In genomic region chr18:9835796-9836195, GRCh38 we compare ENCODE assay signal across 19 cellular contexts. TPM values are rescaled to one million over a fixed set of nuclear protein-coding genes. Genes with fewer than 3 reads are reported as not detected.
A peak's percentile ranks its signal among the peaks of the same experiment; 100 is the strongest.
DNase-seq lines count a peak whose midpoint lies in the region; ATAC-seq, FAIRE-seq and TF ChIP-seq lines count a peak whose summit lies in the region.
"Had no signal": no experiment of that assay in that cellular context is flagged by ENCODE, and none has a peak within 500 bp of the region (broad histone marks: within the 10 kb centered on the region; RNA-seq: fewer than 3 reads in every experiment).

No MANE protein-coding gene starts in this region.

- H3K4me1 ChIP-seq in SK-N-SH (ENCODE audit: control insufficient read depth in 1 of 2, insufficient read depth in 2 of 2, low read depth in 1 of 2, low read length in 1 of 2), result peaks cover 0 to 7% of the 10 kb centered on the region in 2 experiments; a peak in 2 of 4 replicates
- H3K4me1 ChIP-seq in esophagus muscularis mucosa, result peaks cover 28 to 79% (median 72%) of the 10 kb centered on the region in 4 donors
- peaks cover 32% of the 10 kb centered on the region for H3K4me1 ChIP-seq in neural progenitor cell

- 77% methylated on average over 8 of the region's 10 CpGs for WGBS in SK-N-SH (ENCODE audit: low lambda C conversion rate)
- 29% methylated on average over 10 of the region's 10 CpGs for WGBS in esophagus muscularis mucosa

- CTCF ChIA-PET in SK-N-SH (lab: Yijun Ruan, JAX), result interaction anchor here (0.6 to 1.2 kb wide), 2 partner anchors 9 to 37 kb away, joined by 4 to 5 read pairs; no protein-coding TSS in a partner anchor

- H3K4me3 ChIP-seq in SK-N-SH (ENCODE audit: low read depth in 2 of 2, low read length in 1 of 2) (no peak overlapping the region), esophagus muscularis mucosa (peak overlapping the region in 2 of 4 donors; percentile 3 to 4), neural progenitor cell (no peak overlapping the region)
- H3K4me3 ChIP-seq: right atrium auricular region had no signal

- TF ChIP-seq POLR2A in esophagus muscularis mucosa (IDR thresholded peaks at IDR 0.05; ENCODE audit: low read depth), result no peak

- H4K20me1 ChIP-seq in SK-N-SH (ENCODE audit: insufficient read depth), result no peaks in the 10 kb centered on the region
- no peaks in the 10 kb centered on the region for H4K20me1 ChIP-seq in neural progenitor cell (ENCODE audit: low read depth)

- DNase-seq in SK-N-SH (peak; percentile 41), esophagus muscularis mucosa (ENCODE audit: extremely low spot score) (no peak), neural progenitor cell (ENCODE audit: low spot score) (no peak), urothelium cell line (ENCODE audit: low spot score) (no peak)
- DNase-seq: activated CD8-positive, alpha-beta memory T cell treated with anti-CD3 and anti-CD28 coated beads for 24 hours; activated effector memory CD4-positive, alpha-beta T cell treated with Interleukin-2 at 50 U/mL for 16 hours; aorta; CD8-positive, alpha-beta T cell; foreskin fibroblast; NCI-H446 treated with DMSO at 0.1 percent for 48 hours; stimulated activated CD4-positive, alpha-beta T cell treated with anti-CD3 and anti-CD28 coated beads, Interleukin-4, amount 100 ng/mL, for 24 hours had no signal

- TF ChIP-seq CTCF in SK-N-SH (IDR thresholded peaks at IDR 0.05), result no peak
- TF ChIP-seq CTCF in esophagus muscularis mucosa (IDR thresholded peaks at IDR 0.05), result no peak
- no peak for TF ChIP-seq CTCF in neural progenitor cell (IDR thresholded peaks at IDR 0.05)

- no peak overlapping the region for H3K4me2 ChIP-seq in SK-N-SH
- no peak overlapping the region for H3K4me2 ChIP-seq in neural progenitor cell

- H3K9ac ChIP-seq in SK-N-SH, result no peak overlapping the region
- no peak overlapping the region for H3K9ac ChIP-seq in neural progenitor cell

- H2AFZ ChIP-seq in SK-N-SH (ENCODE audit: low read depth), result no peak overlapping the region
- no peak overlapping the region for H2AFZ ChIP-seq in neural progenitor cell (replicated peaks)

- POLR2A ChIA-PET in SK-N-SH (lab: Yijun Ruan, JAX), result no interaction called here

- TF ChIP-seq RAD21 in SK-N-SH (IDR thresholded peaks at IDR 0.05; ENCODE audit: low read length), result no peak

- no peak overlapping the region for H3K27ac ChIP-seq in SK-N-SH (ENCODE audit: low read depth in 2 of 2, low read length in 1 of 2)
- H3K27ac ChIP-seq in esophagus muscularis mucosa (replicated peaks in 1 of 4), result peak overlapping the region; percentile 67 to 80 (median 78)
- no peak overlapping the region for H3K27ac ChIP-seq in neural progenitor cell

- intact Hi-C loops in esophagus muscularis mucosa (cut with DNase I), result loop anchor here (10.0 kb wide), 1 partner anchor 121 kb away; no protein-coding TSS in a partner anchor

- H3K79me2 ChIP-seq in SK-N-SH (ENCODE audit: insufficient read depth) (no peaks in the 10 kb centered on the region), neural progenitor cell (ENCODE audit: low read depth) (no peaks in the 10 kb centered on the region)

- ATAC-seq in SK-N-SH treated with all-trans-retinoic acid at 6 μM for 48 hours (no peak), GM18861 (IDR thresholded peaks at IDR 0.05; ENCODE audit: unreplicated experiment) (no peak), HG02642 (IDR thresholded peaks at IDR 0.05; ENCODE audit: poor library complexity, unreplicated experiment) (no peak), HG03045 (IDR thresholded peaks at IDR 0.05; ENCODE audit: unreplicated experiment) (no peak)
- ATAC-seq: CD8-positive, alpha-beta T cell had no signal

- H3F3A ChIP-seq in SK-N-SH (replicated peaks; ENCODE audit: insufficient read depth) (no peaks in the 10 kb centered on the region), neural progenitor cell (ENCODE audit: low read depth) (peaks cover 19% of the 10 kb centered on the region)

- H3K4me3 Mint-ChIP-seq in neural progenitor cell, result peak overlapping the region; percentile 25
- H3K4me3 Mint-ChIP-seq: CD8-positive, alpha-beta T cell had no signal

- peak overlapping the region; percentile 57 for H3K27ac Mint-ChIP-seq in neural progenitor cell
- H3K27ac Mint-ChIP-seq: CD8-positive, alpha-beta T cell had no signal

- H3K9me3 ChIP-seq in SK-N-SH (no peaks in the 10 kb centered on the region), esophagus muscularis mucosa (no peaks in the 10 kb centered on the region), neural progenitor cell (ENCODE audit: low read depth) (no peaks in the 10 kb centered on the region)
- H3K9me3 ChIP-seq: right atrium auricular region had no signal

- TF ChIP-seq EP300 in SK-N-SH (IDR thresholded peaks at IDR 0.05; ENCODE audit: borderline replicate concordance in 1 of 2, low read depth in 1 of 2, low read length in 1 of 2) (no peak), esophagus muscularis mucosa (IDR thresholded peaks at IDR 0.05) (no peak)

- peaks cover 1% of the 10 kb centered on the region for H3K9me3 Mint-ChIP-seq in neural progenitor cell
- H3K9me3 Mint-ChIP-seq: CD8-positive, alpha-beta T cell had no signal

- no peaks in the 10 kb centered on the region for H3K9me2 ChIP-seq in SK-N-SH

- FAIRE-seq in urothelium cell line (lab: Jason Lieb, UNC), result peak; percentile 35
- FAIRE-seq: A204.1, GM12892 had no signal

- no peaks in the 10 kb centered on the region for H3K27me3 ChIP-seq in SK-N-SH (ENCODE audit: insufficient read depth)
- no peaks in the 10 kb centered on the region for H3K27me3 ChIP-seq in esophagus muscularis mucosa
- H3K27me3 ChIP-seq in neural progenitor cell, result no peaks in the 10 kb centered on the region
- H3K27me3 ChIP-seq: right atrium auricular region had no signal

- H3K27me3 Mint-ChIP-seq in neural progenitor cell (ENCODE audit: insufficient read depth, low read depth), result no peaks in the 10 kb centered on the region

- peaks cover 38% of the 10 kb centered on the region for H3K4me1 Mint-ChIP-seq in neural progenitor cell

- H3K36me3 ChIP-seq in SK-N-SH (replicated peaks in 1 of 2; ENCODE audit: control insufficient read depth in 1 of 2, insufficient read depth in 2 of 2, low read length in 1 of 2), result no peaks in the 10 kb centered on the region
- H3K36me3 ChIP-seq in esophagus muscularis mucosa, result peaks cover 0 to 11% (median 0%) of the 10 kb centered on the region in 4 donors
- no peaks in the 10 kb centered on the region for H3K36me3 ChIP-seq in neural progenitor cell
- H3K36me3 ChIP-seq: right atrium auricular region had no signal

- H3K36me3 Mint-ChIP-seq in neural progenitor cell, result peaks cover 2% of the 10 kb centered on the region
- H3K36me3 Mint-ChIP-seq: CD8-positive, alpha-beta T cell had no signal

TF ChIP-seq in SK-N-SH, 30 proteins besides CTCF, POLR2A, EP300 and RAD21 (continues in another document):
- no peak for TF ChIP-seq GABPA (IDR thresholded peaks at IDR 0.05; ENCODE audit: low read depth)
- TF ChIP-seq CHD2 (IDR thresholded peaks at IDR 0.05; ENCODE audit: low read length, partially characterized antibody), result no peak
- TF ChIP-seq SIN3A (IDR thresholded peaks at IDR 0.05; ENCODE audit: borderline replicate concordance, low read depth, low read length), result no peak
- no peak for TF ChIP-seq RCOR1 (IDR thresholded peaks at IDR 0.05; ENCODE audit: low read length)
- no peak for TF ChIP-seq MXI1 (IDR thresholded peaks at IDR 0.05; ENCODE audit: low read depth, low read length)
- TF ChIP-seq FOXJ3 (CRISPR knock-in tag; IDR thresholded peaks at IDR 0.05), result no peak
- TF ChIP-seq USF2 (IDR thresholded peaks at IDR 0.05; ENCODE audit: borderline replicate concordance, low read depth, low read length), result no peak
- TF ChIP-seq EZH2phosphoT487 (IDR thresholded peaks at IDR 0.05; ENCODE audit: borderline replicate concordance, low read depth), result no peak
- no peak for TF ChIP-seq TEAD4 (IDR thresholded peaks at IDR 0.05; ENCODE audit: borderline replicate concordance, insufficient read depth)
- TF ChIP-seq GATA2 (CRISPR knock-in tag; IDR thresholded peaks at IDR 0.05), result no peak
- TF ChIP-seq NRF1 (IDR thresholded peaks at IDR 0.05; ENCODE audit: low read depth, low read length), result no peak
- no peak for TF ChIP-seq JUND (IDR thresholded peaks at IDR 0.05)

TF ChIP-seq in SK-N-SH treated with all-trans-retinoic acid at 6 μM for 48 hours, 23 proteins besides CTCF, POLR2A, EP300 and RAD21 (continues in another document):
- TF ChIP-seq OSR1 (CRISPR knock-in tag; IDR thresholded peaks at IDR 0.05) (no peak), CREB5 (CRISPR knock-in tag; IDR thresholded peaks at IDR 0.05; ENCODE audit: low read depth) (no peak), ZNF70 (CRISPR knock-in tag; IDR thresholded peaks at IDR 0.05) (no peak), ZC3H10 (CRISPR knock-in tag; IDR thresholded peaks at IDR 0.05) (no peak)

RNA-seq across cellular contexts. Expression of gene TXNDC2, which starts 50.0 kb away (rescaled TPM):
- 0.06 and 0.07 TPM in 2 replicates for polyA plus RNA-seq in SK-N-SH (2012; rRNA removed)
- 0.08 TPM in 2 replicates for polyA plus RNA-seq in SK-N-SH (2012; cell fraction: cytosol; rRNA removed)
- 0.06 and 0.07 TPM in 2 replicates for polyA plus RNA-seq in SK-N-SH (2012; cell fraction: nucleus; rRNA removed)
- total RNA-seq in esophagus muscularis mucosa, result 1 to 10 TPM in 1 of 4 donors, under 1 TPM in 3; 0.26 to 1.0 (median 0.58) TPM
- total RNA-seq in neural progenitor cell (ENCODE audit: low replicate concordance), result not detected in 2 replicates
- total RNA-seq: CD8-positive, alpha-beta T cell; mucosa of gallbladder; right atrium auricular region had no signal
- polyA plus RNA-seq: aorta had no signal

Comparison
In these comparisons a context has a peak if more than half of its experiments do, and no peak if none do; other contexts are left out.
1. H3K27ac ChIP-seq: peak in esophagus muscularis mucosa (4 of 4); none in SK-N-SH (0 of 2) and neural progenitor cell (single experiment).